8 cellular contexts compared by ENCODE assay signal in genomic region chr6:117483645-117484016, GRCh38. TPM values are rescaled to one million over a fixed set of nuclear protein-coding genes. Genes with fewer than 3 reads are reported as not detected.
DNase-seq lines count a peak whose midpoint lies in the region; ATAC-seq and TF ChIP-seq lines count a peak whose summit lies in the region.

No MANE protein-coding gene starts in this region.

- H3K27me3 ChIP-seq in BE2C, result no peaks in the 10 kb centered on the region
- H3K27me3 ChIP-seq in spleen (replicated peaks in 1 of 7), result peaks cover 0 to 46% (median 0%) of the 10 kb centered on the region in 7 donors

- H3K27ac Mint-ChIP-seq in activated naive CD8-positive, alpha-beta T cell, result peak overlapping the region; percentile 37

- peak overlapping the region; percentile 94 for H3K4me3 Mint-ChIP-seq in activated naive CD8-positive, alpha-beta T cell

- H3K4me3 ChIP-seq in BE2C (ENCODE audit: low read depth, low read length) (peak overlapping the region; percentile 81), iPS-11a (ENCODE audit: low read depth, low read length) (peak overlapping the region; percentile 69), spleen (peak overlapping the region; percentile 29 to 80 (median 72))

- no peaks in the 10 kb centered on the region for H3K9me3 Mint-ChIP-seq in activated naive CD8-positive, alpha-beta T cell (ENCODE audit: low read depth)

- H3K4me1 Mint-ChIP-seq in activated naive CD8-positive, alpha-beta T cell (ENCODE audit: low read depth), result peaks cover 18% of the 10 kb centered on the region

- 0 to 3% (median 1%) methylated on average over 7 of the region's 7 CpGs for WGBS in spleen, 5 donors

- H3K9me3 ChIP-seq in BE2C (no peaks in the 10 kb centered on the region), spleen (no peaks in the 10 kb centered on the region)

- peaks cover 19% of the 10 kb centered on the region for H3K27me3 Mint-ChIP-seq in activated naive CD8-positive, alpha-beta T cell

- DNase-seq in BE2C (peak; percentile 12), GM19240 (ENCODE audit: insufficient read length, low spot score) (peak; percentile 40), NCI-H146 (lab: John Stamatoyannopoulos, UW) (peak; percentile 55), spleen (no peak)

- no peaks in the 10 kb centered on the region for H3K36me3 Mint-ChIP-seq in activated naive CD8-positive, alpha-beta T cell

- H3K4me1 ChIP-seq in BE2C (no peaks in the 10 kb centered on the region), spleen (peaks cover 0 to 48% (median 29%) of the 10 kb centered on the region in 6 donors)

- no peak for ATAC-seq in HG03439 (IDR thresholded peaks at IDR 0.05; ENCODE audit: unreplicated experiment)
- no peak for ATAC-seq in HG03196 (IDR thresholded peaks at IDR 0.05; ENCODE audit: unreplicated experiment)

- no peaks in the 10 kb centered on the region for H3K36me3 ChIP-seq in BE2C
- no peaks in the 10 kb centered on the region for H3K36me3 ChIP-seq in spleen

- peak overlapping the region; percentile 11 to 90 (median 84) for H3K27ac ChIP-seq in spleen

- no peak for TF ChIP-seq CTCF in BE2C (IDR thresholded peaks at IDR 0.05; ENCODE audit: low read depth, low read length)
- TF ChIP-seq CTCF in spleen (IDR thresholded peaks at IDR 0.05 in 8 of 11, conservative IDR thresholded peaks at IDR 0.05 in 3 of 11), result no peak

- no peak for TF ChIP-seq POLR2A in spleen (IDR thresholded peaks at IDR 0.05)

- intact Hi-C loops in spleen (cut with DNase I; ENCODE audit: low total_unique reads), result no loop called here

RNA-seq across cellular contexts. Expression of gene DCBLD1, which starts 1.2 kb away (rescaled TPM):
- 6.0 TPM for polyA plus RNA-seq in BE2C (2012; ENCODE audit: insufficient read depth, insufficient read length, low read depth)
- total RNA-seq in spleen, result 10 to 100 TPM in 2 of 7 donors, 1 to 10 TPM in 5; 7.0 to 16.7 (median 8.4) TPM
- 1 to 10 TPM; 2.0 to 3.2 (median 2.6) TPM for polyA plus RNA-seq in spleen

RNA-seq across cellular contexts. Expression of gene ROS1, which starts 57.9 kb away (rescaled TPM):
- polyA plus RNA-seq in BE2C (2012; ENCODE audit: insufficient read depth, insufficient read length, low read depth), result not detected
- under 1 TPM in 1 of 7 donors, not detected in 6; 0.12 TPM for total RNA-seq in spleen
- polyA plus RNA-seq in spleen, result not detected
